In the genomic region with DNA sequence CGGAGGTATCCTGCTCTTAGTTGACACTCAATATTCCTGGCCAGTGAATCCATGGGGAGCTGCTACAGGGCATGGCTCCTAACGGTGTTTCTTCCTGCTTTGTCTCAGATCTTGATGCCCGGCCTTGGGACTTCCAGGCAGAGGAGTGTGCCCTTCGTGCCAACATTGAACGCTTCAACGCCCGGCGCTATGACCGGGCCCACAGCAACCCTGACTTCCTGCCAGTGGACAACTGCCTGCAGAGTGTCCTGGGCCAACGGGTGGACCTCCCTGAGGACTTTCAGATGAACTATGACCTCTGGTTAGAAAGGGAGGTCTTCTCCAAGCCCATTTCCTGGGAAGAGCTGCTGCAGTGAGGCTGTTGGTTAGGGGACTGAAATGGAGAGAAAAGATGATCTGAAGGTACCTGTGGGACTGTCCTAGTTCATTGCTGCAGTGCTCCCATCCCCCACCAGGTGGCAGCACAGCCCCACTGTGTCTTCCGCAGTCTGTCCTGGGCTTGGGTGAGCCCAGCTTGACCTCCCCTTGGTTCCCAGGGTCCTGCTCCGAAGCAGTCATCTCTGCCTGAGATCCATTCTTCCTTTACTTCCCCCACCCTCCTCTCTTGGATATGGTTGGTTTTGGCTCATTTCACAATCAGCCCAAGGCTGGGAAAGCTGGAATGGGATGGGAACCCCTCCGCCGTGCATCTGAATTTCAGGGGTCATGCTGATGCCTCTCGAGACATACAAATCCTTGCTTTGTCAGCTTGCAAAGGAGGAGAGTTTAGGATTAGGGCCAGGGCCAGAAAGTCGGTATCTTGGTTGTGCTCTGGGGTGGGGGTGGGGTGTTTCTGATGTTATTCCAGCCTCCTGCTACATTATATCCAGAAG, we compare ENCODE assay signal across 7 cellular contexts. TPM values are rescaled to one million over a fixed set of nuclear protein-coding genes. Genes with fewer than 3 reads are reported as not detected.
A peak's percentile ranks its signal among the peaks of the same experiment; 100 is the strongest.
DNase-seq lines count a peak whose midpoint lies in the region; ATAC-seq, FAIRE-seq and TF ChIP-seq lines count a peak whose summit lies in the region.

No MANE protein-coding gene starts in this region.

- DNase-seq in GM12864 (ENCODE audit: low read depth), result no peak
- peak; percentile 16 to 53 for DNase-seq in Kasumi-1 (lab: John Stamatoyannopoulos, UW)
- DNase-seq in activated CD4-positive, CD25-positive, alpha-beta regulatory T cell (lab: John Stamatoyannopoulos, UW), result peak; percentile 30 to 70 (median 54)
- DNase-seq in bronchial epithelial cell (ENCODE audit: low read depth), result peak; percentile 33
- DNase-seq in left lung, result peak; percentile 48 to 88
- DNase-seq in stimulated activated CD4-positive, alpha-beta T cell treated with anti-CD3 and anti-CD28 coated beads, TNF-alpha, amount 100 ng/mL, for 48 hours (ENCODE audit: low read depth in 3 of 3), result peak; percentile 34 to 60 (median 43)

- no peaks in the 10 kb centered on the region for H3K9me3 ChIP-seq in left lung

- H3K36me3 ChIP-seq in bronchial epithelial cell (ENCODE audit: control insufficient read depth, insufficient read depth, low read length) (peaks cover 38% of the 10 kb centered on the region), left lung (peaks cover 0 to 100% of the 10 kb centered on the region in 2 donors)

- H3K27me3 ChIP-seq in bronchial epithelial cell (ENCODE audit: control insufficient read depth, insufficient read depth, low read length) (no peaks in the 10 kb centered on the region), left lung (no peaks in the 10 kb centered on the region)

- ATAC-seq in left lung, result peak; percentile 82
- no peak for ATAC-seq in HG03457 (IDR thresholded peaks at IDR 0.05; ENCODE audit: unreplicated experiment)

- TF ChIP-seq CTCF in GM12864 (IDR thresholded peaks at IDR 0.05; ENCODE audit: low read depth, low read length, missing control alignments) (peak; percentile 100), bronchial epithelial cell (IDR thresholded peaks at IDR 0.05; ENCODE audit: insufficient read depth, low read length, severe bottlenecking) (peak; percentile 99), left lung (IDR thresholded peaks at IDR 0.05) (peak; percentile 92 to 95)

- no peak for FAIRE-seq in bronchial epithelial cell (lab: Jason Lieb, UNC)

- H3K4me3 ChIP-seq in GM12864 (ENCODE audit: low read depth, low read length) (no peak overlapping the region), bronchial epithelial cell (ENCODE audit: low read depth, low read length) (no peak overlapping the region), left lung (no peak overlapping the region)

- no peaks in the 10 kb centered on the region for H3K4me1 ChIP-seq in left lung

- intact Hi-C loops in left lung (cut with DNase I), result no loop called here

- no peak overlapping the region for H3K27ac ChIP-seq in left lung

RNA-seq across cellular contexts. Expression of a gene that starts 16.7 kb away (rescaled TPM):
- total RNA-seq in bronchial epithelial cell, result not detected in 2 replicates
- total RNA-seq in left lung, result not detected

RNA-seq across cellular contexts. Expression of a gene that starts 19.4 kb away (rescaled TPM):
- total RNA-seq in bronchial epithelial cell (39.4 and 44.5 TPM in 2 replicates), left lung (10 to 100 TPM; 32.7 to 33.9 TPM)

RNA-seq across cellular contexts. Expression of a gene that starts 58.5 kb away (rescaled TPM):
- not detected in 2 replicates for total RNA-seq in bronchial epithelial cell
- total RNA-seq in left lung, result not detected
